Comparison of ENCODE assay signal across 8 cellular contexts in genomic region chr9:124940894-124941688, GRCh38. TPM values are rescaled to one million over a fixed set of nuclear protein-coding genes. Genes with fewer than 3 reads are reported as not detected.
DNase-seq lines count a peak whose midpoint lies in the region; ATAC-seq lines count a peak whose summit lies in the region.

TSS of gene GOLGA1 (minus strand) at chr9:124941083. CDS start at chr9:124938711, 2,372 bp downstream.

- peak; percentile 66 to 98 (median 91) for DNase-seq in C1 segment of cervical spinal cord (lab: John Stamatoyannopoulos, UW)
- DNase-seq in NCI-H69 (lab: John Stamatoyannopoulos, UW) = peak; percentile 99
- peak; percentile 87 to 89 for DNase-seq in activated CD4-positive, alpha-beta T cell treated with anti-CD3 and anti-CD28 coated beads, Interleukin-2, amount 50 U/mL, for 24 hours (ENCODE audit: low read depth in 1 of 2, low spot score in 1 of 2)
- peak; percentile 85 for DNase-seq in dedifferentiated amniotic fluid mesenchymal stem cell (ENCODE audit: extremely low spot score)
- peak; percentile 98 for DNase-seq in left lobe of liver (ENCODE audit: low spot score)
- DNase-seq in stimulated activated CD4-positive, alpha-beta T cell treated with anti-CD3 and anti-CD28 coated beads, Interleukin-2, amount 100 ng/mL, for 24 hours = peak; percentile 93 to 95

- ATAC-seq in GM19351 (IDR thresholded peaks at IDR 0.05; ENCODE audit: unreplicated experiment) (peak; percentile 80), HG03520 (IDR thresholded peaks at IDR 0.05; ENCODE audit: unreplicated experiment) (peak; percentile 77), left lobe of liver (peak; percentile 92)

RNA-seq across cellular contexts. Expression of gene GOLGA1, which starts in this region (rescaled TPM):
- total RNA-seq in left lobe of liver = 12.6 TPM

Comparison
In these comparisons a context has a peak if more than half of its experiments do, and no peak if none do; other contexts are left out.
1. Peak in every context shown above with its lines: DNase-seq and ATAC-seq.